ENCODE assay signal across 16 cellular contexts in genomic region chr2:239379641-239380170, GRCh38. TPM values are rescaled to one million over a fixed set of nuclear protein-coding genes. Genes with fewer than 3 reads are reported as not detected.
DNase-seq lines count a peak whose midpoint lies in the region; ATAC-seq, FAIRE-seq and TF ChIP-seq lines count a peak whose summit lies in the region.
"Had no signal": no experiment of that assay in that cellular context is flagged by ENCODE, and none has a peak within 500 bp of the region (broad histone marks: within the 10 kb centered on the region; RNA-seq: fewer than 3 reads in every experiment).

No MANE protein-coding gene starts in this region.

- H3K4me1 ChIP-seq in kidney (ENCODE audit: control insufficient read depth in 1 of 2, insufficient read depth in 1 of 2, low read depth in 1 of 2, low read length in 2 of 2) (peaks cover 0 to 2% of the 10 kb centered on the region in 2 donors), upper lobe of left lung (peaks cover 0 to 22% (median 2%) of the 10 kb centered on the region in 4 donors)

- no peaks in the 10 kb centered on the region for H3K27me3 Mint-ChIP-seq in activated naive CD8-positive, alpha-beta T cell treated with anti-CD3 and anti-CD28 coated beads for 36 hours
- no peaks in the 10 kb centered on the region for H3K27me3 Mint-ChIP-seq in activated naive CD8-positive, alpha-beta T cell treated with anti-CD3 and anti-CD28 coated beads, Interleukin-2, amount 50 U/mL, for 24 hours
- H3K27me3 Mint-ChIP-seq: activated CD4-positive, alpha-beta T cell treated with anti-CD3 and anti-CD28 coated beads for 36 hours; activated naive CD8-positive, alpha-beta T cell treated with anti-CD3 and anti-CD28 coated beads, Interleukin-2, amount 10 ng/mL, durations not matched to agents 7 days and 5 days; stimulated activated naive CD8-positive, alpha-beta T cell treated with anti-CD3 and anti-CD28 coated beads, Interleukin-15, Interleukin-2, amounts not matched to agents 100 ng/mL and 50 ng/mL, for 24 hours had no signal

- H3K4me3 Mint-ChIP-seq in activated naive CD8-positive, alpha-beta T cell treated with anti-CD3 and anti-CD28 coated beads for 36 hours: no peak overlapping the region
- H3K4me3 Mint-ChIP-seq in activated naive CD8-positive, alpha-beta T cell treated with anti-CD3 and anti-CD28 coated beads, Interleukin-2, amount 50 U/mL, for 24 hours: no peak overlapping the region
- H3K4me3 Mint-ChIP-seq: activated CD4-positive, alpha-beta T cell treated with anti-CD3 and anti-CD28 coated beads for 36 hours; activated naive CD8-positive, alpha-beta T cell treated with anti-CD3 and anti-CD28 coated beads, Interleukin-2, amount 10 ng/mL, durations not matched to agents 7 days and 5 days; stimulated activated naive CD8-positive, alpha-beta T cell treated with anti-CD3 and anti-CD28 coated beads, Interleukin-15, Interleukin-2, amounts not matched to agents 100 ng/mL and 50 ng/mL, for 24 hours had no signal

- no peak for TF ChIP-seq POLR2A in upper lobe of left lung (IDR thresholded peaks at IDR 0.05)

- no peaks in the 10 kb centered on the region for H3K9me3 Mint-ChIP-seq in activated naive CD8-positive, alpha-beta T cell treated with anti-CD3 and anti-CD28 coated beads for 36 hours
- H3K9me3 Mint-ChIP-seq in activated naive CD8-positive, alpha-beta T cell treated with anti-CD3 and anti-CD28 coated beads, Interleukin-2, amount 50 U/mL, for 24 hours: no peaks in the 10 kb centered on the region
- H3K9me3 Mint-ChIP-seq: activated naive CD8-positive, alpha-beta T cell treated with anti-CD3 and anti-CD28 coated beads, Interleukin-2, amount 10 ng/mL, durations not matched to agents 7 days and 5 days; stimulated activated naive CD8-positive, alpha-beta T cell treated with anti-CD3 and anti-CD28 coated beads, Interleukin-15, Interleukin-2, amounts not matched to agents 100 ng/mL and 50 ng/mL, for 24 hours had no signal

- H3K4me3 ChIP-seq in WERI-Rb-1 (ENCODE audit: low read depth, low read length) (no peak overlapping the region), kidney (ENCODE audit: low read length in 2 of 2) (no peak overlapping the region), upper lobe of left lung (no peak overlapping the region)

- H3K27me3 ChIP-seq in WERI-Rb-1 (ENCODE audit: insufficient read depth, low read depth, severe bottlenecking) (no peaks in the 10 kb centered on the region), upper lobe of left lung (no peaks in the 10 kb centered on the region)

- FAIRE-seq in kidney (lab: Jason Lieb, UNC): no peak
- FAIRE-seq: colon, G401.6 had no signal

- no peaks in the 10 kb centered on the region for H3K9me3 ChIP-seq in WERI-Rb-1 (ENCODE audit: severe bottlenecking)
- no peaks in the 10 kb centered on the region for H3K9me3 ChIP-seq in kidney (ENCODE audit: control insufficient read depth in 1 of 2, low read length in 2 of 2)
- H3K9me3 ChIP-seq in upper lobe of left lung: no peaks in the 10 kb centered on the region

- no peak overlapping the region for H3K9ac ChIP-seq in kidney (ENCODE audit: low read length in 2 of 2)

- H3K36me3 ChIP-seq in WERI-Rb-1 (no peaks in the 10 kb centered on the region), kidney (ENCODE audit: control insufficient read depth in 1 of 2, insufficient read depth in 2 of 2, low read length in 2 of 2) (no peaks in the 10 kb centered on the region), upper lobe of left lung (peaks cover 0 to 13% (median 3%) of the 10 kb centered on the region in 4 donors)

- peak overlapping the region; percentile 67 for H3K27ac Mint-ChIP-seq in activated naive CD8-positive, alpha-beta T cell treated with anti-CD3 and anti-CD28 coated beads for 36 hours
- H3K27ac Mint-ChIP-seq in activated naive CD8-positive, alpha-beta T cell treated with anti-CD3 and anti-CD28 coated beads, Interleukin-2, amount 50 U/mL, for 24 hours: no peak overlapping the region
- H3K27ac Mint-ChIP-seq: activated CD4-positive, alpha-beta T cell treated with anti-CD3 and anti-CD28 coated beads for 36 hours; activated naive CD8-positive, alpha-beta T cell treated with anti-CD3 and anti-CD28 coated beads, Interleukin-2, amount 10 ng/mL, durations not matched to agents 7 days and 5 days; stimulated activated naive CD8-positive, alpha-beta T cell treated with anti-CD3 and anti-CD28 coated beads, Interleukin-15, Interleukin-2, amounts not matched to agents 100 ng/mL and 50 ng/mL, for 24 hours had no signal

- peaks cover 1% of the 10 kb centered on the region for H3K36me3 Mint-ChIP-seq in activated naive CD8-positive, alpha-beta T cell treated with anti-CD3 and anti-CD28 coated beads for 36 hours
- peaks cover 3% of the 10 kb centered on the region for H3K36me3 Mint-ChIP-seq in activated naive CD8-positive, alpha-beta T cell treated with anti-CD3 and anti-CD28 coated beads, Interleukin-2, amount 50 U/mL, for 24 hours (ENCODE audit: low read depth)
- H3K36me3 Mint-ChIP-seq: activated naive CD8-positive, alpha-beta T cell treated with anti-CD3 and anti-CD28 coated beads, Interleukin-2, amount 10 ng/mL, durations not matched to agents 7 days and 5 days had no signal

- intact Hi-C loops in kidney (cut with DNase I): no loop called here

- 95% methylated on average over 14 to 19 of the region's 19 CpGs for WGBS in upper lobe of left lung, 2 donors

- H3K27ac ChIP-seq in WERI-Rb-1 (no peak overlapping the region), kidney (ENCODE audit: low read depth in 2 of 2, low read length in 2 of 2) (no peak overlapping the region), upper lobe of left lung (no peak overlapping the region)

- no peak for DNase-seq in activated naive CD8-positive, alpha-beta T cell treated with anti-CD3 and anti-CD28 coated beads for 36 hours
- no peak for DNase-seq in activated naive CD8-positive, alpha-beta T cell treated with anti-CD3 and anti-CD28 coated beads, Interleukin-2, amount 50 U/mL, for 24 hours
- peak; percentile 22 for DNase-seq in WERI-Rb-1
- DNase-seq in kidney: peak; percentile 72
- DNase-seq in upper lobe of left lung: peak; percentile 21 to 78
- DNase-seq in kidney tubule cell (ENCODE audit: low spot score): no peak
- DNase-seq in activated CD4-positive, alpha-beta T cell treated with anti-CD3 and anti-CD28 coated beads for 48 hours: no peak
- DNase-seq: activated CD4-positive, alpha-beta T cell treated with anti-CD3 and anti-CD28 coated beads for 36 hours; activated naive CD8-positive, alpha-beta T cell treated with anti-CD3 and anti-CD28 coated beads, Interleukin-2, amount 10 ng/mL, durations not matched to agents 7 days and 5 days; NCI-H2171; NK-92 treated with Interleukin-12 subunit alpha and Interleukin-12 subunit beta, amount 100 ng/mL, for 24 hours; stimulated activated CD4-positive, alpha-beta T cell treated with anti-CD3 and anti-CD28 coated beads, Interleukin-4, amount 100 ng/mL, for 24 hours had no signal

- no peak for TF ChIP-seq EP300 in upper lobe of left lung (IDR thresholded peaks at IDR 0.05)

- TF ChIP-seq CTCF in WERI-Rb-1 (IDR thresholded peaks at IDR 0.05; ENCODE audit: low read depth, low read length): peak; percentile 39
- no peak for TF ChIP-seq CTCF in kidney (IDR thresholded peaks at IDR 0.05; ENCODE audit: borderline replicate concordance, extremely low read depth, insufficient read depth)
- TF ChIP-seq CTCF in upper lobe of left lung (IDR thresholded peaks at IDR 0.05): no peak

- ATAC-seq in activated naive CD8-positive, alpha-beta T cell treated with anti-CD3 and anti-CD28 coated beads, Interleukin-2, amount 50 U/mL, for 24 hours: no peak
- ATAC-seq in upper lobe of left lung (ENCODE audit: low FRiP score in 2 of 2) (no peak), GM21529 (IDR thresholded peaks at IDR 0.05; ENCODE audit: unreplicated experiment) (no peak)
- ATAC-seq: activated CD4-positive, alpha-beta T cell treated with anti-CD3 and anti-CD28 coated beads for 36 hours had no signal

- peaks cover 22% of the 10 kb centered on the region for H3K4me1 Mint-ChIP-seq in activated naive CD8-positive, alpha-beta T cell treated with anti-CD3 and anti-CD28 coated beads for 36 hours
- peaks cover 38% of the 10 kb centered on the region for H3K4me1 Mint-ChIP-seq in activated naive CD8-positive, alpha-beta T cell treated with anti-CD3 and anti-CD28 coated beads, Interleukin-2, amount 50 U/mL, for 24 hours

RNA-seq across cellular contexts. Expression of gene HDAC4, which starts 21.1 kb away (rescaled TPM):
- 10 to 100 TPM; 19.1 to 20.2 TPM for total RNA-seq in activated naive CD8-positive, alpha-beta T cell treated with anti-CD3 and anti-CD28 coated beads for 36 hours
- 56.8 TPM for total RNA-seq in kidney
- 2.2 TPM for polyA plus RNA-seq in kidney (ENCODE audit: insufficient read depth, low read depth, low replicate concordance)
- 100 to 1,000 TPM in 1 of 6 donors, 10 to 100 TPM in 5; 16.1 to 108 (median 45.0) TPM for total RNA-seq in upper lobe of left lung

Comparison
In these comparisons a context has a peak if more than half of its experiments do, and no peak if none do; other contexts are left out.
1. DNase-seq: peak in WERI-Rb-1 (single experiment), kidney (single experiment) and upper lobe of left lung (2 of 2); none in activated naive CD8-positive, alpha-beta T cell treated with anti-CD3 and anti-CD28 coated beads for 36 hours (single experiment), activated naive CD8-positive, alpha-beta T cell treated with anti-CD3 and anti-CD28 coated beads, Interleukin-2, amount 50 U/mL, for 24 hours (single experiment), kidney tubule cell (single experiment) and activated CD4-positive, alpha-beta T cell treated with anti-CD3 and anti-CD28 coated beads for 48 hours (single experiment).